Comparison of ENCODE assay signal across 2 cellular contexts in the genomic region with DNA sequence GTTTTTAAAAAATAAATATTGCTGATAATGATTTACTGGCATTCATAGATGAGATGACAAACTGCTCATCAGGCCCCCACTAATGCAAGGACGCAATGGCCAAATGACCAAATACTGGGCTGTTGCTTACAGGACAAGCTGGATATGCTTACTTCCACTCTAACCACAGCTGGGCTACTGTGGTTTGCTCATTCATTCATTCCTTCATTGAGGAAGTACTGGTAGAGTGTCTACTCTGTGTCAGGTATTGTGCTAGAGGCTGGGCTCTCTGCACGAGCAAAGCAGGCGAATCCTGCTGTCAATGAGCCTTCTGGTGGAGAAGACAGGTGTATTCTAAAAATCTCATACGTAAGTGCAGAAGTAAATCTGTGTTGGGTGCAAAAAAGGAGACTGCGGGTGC.
TF ChIP-seq lines count a peak whose summit lies in the region.

No MANE protein-coding gene starts in this region.

TF ChIP-seq in IMR-90, 13 proteins besides CTCF, POLR2A, EP300 and RAD21 (continued from another document):
- TF ChIP-seq BHLHE40 (IDR thresholded peaks at IDR 0.05; ENCODE audit: low read depth, low read length) = no peak
- TF ChIP-seq RCOR1 (IDR thresholded peaks at IDR 0.05; ENCODE audit: insufficient replicate concordance, low read length) = no peak
- no peak for TF ChIP-seq RFX5 (IDR thresholded peaks at IDR 0.05; ENCODE audit: low read depth, low read length)
- no peak for TF ChIP-seq CHD1 (IDR thresholded peaks at IDR 0.05; ENCODE audit: low read depth, low read length)
- TF ChIP-seq ELK1 (IDR thresholded peaks at IDR 0.05; ENCODE audit: borderline replicate concordance, low read depth, low read length) = no peak
- TF ChIP-seq FOS (IDR thresholded peaks at IDR 0.05; ENCODE audit: low read depth, low read length) = no peak
- TF ChIP-seq MAZ (IDR thresholded peaks at IDR 0.05; ENCODE audit: borderline replicate concordance, low read depth, low read length) = no peak
- no peak for TF ChIP-seq MAFK (IDR thresholded peaks at IDR 0.05; ENCODE audit: low read depth, low read length)

TF ChIP-seq in K562, 482 proteins besides CTCF, POLR2A, EP300 and RAD21 (continued from another document):
- TF ChIP-seq ZNF24 (IDR thresholded peaks at IDR 0.05) = peak; percentile 54; the same call in 1 of the 2 replicates
